ENCODE assay signal across 1 cellular context in the genomic region with DNA sequence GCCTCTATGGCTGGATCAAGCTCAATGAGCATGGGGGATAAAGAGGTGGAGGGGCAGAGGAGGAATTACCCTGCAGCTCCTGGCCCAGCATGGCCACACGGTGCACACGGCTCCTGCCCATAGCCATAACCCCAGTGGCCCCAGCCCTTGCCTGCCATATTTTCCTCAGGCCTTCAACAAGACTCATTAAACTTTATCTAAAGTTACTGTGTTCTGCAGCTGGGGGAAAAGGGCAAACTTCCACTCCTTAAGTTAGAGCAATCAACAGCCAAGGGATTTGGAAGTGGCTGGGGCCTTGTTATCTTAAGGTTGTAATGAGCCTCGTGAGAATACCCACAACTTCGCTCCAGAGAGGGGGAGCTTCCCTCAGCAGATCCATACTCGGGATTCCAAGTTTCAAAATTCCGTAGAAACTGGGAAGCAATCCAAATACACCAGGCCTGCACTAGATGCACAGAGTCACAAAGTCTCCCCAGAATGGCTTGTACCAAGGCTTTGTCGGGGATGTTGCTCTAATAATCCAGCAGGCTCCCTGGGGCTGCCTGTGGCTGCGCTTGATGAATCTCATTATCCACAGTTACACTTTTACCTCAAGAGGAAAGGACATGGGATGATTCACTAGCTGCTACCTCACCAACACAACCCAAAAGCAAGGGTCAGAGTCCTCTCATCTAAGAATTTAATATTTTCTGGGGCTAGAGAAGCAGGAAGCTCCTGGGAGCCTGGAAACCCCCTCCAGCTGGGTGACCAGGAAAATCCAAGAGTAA.
TF ChIP-seq lines count a peak whose summit lies in the region.

No MANE protein-coding gene starts in this region.

TF ChIP-seq in WTC11, 78 proteins besides CTCF, POLR2A, EP300 and RAD21:
- TF ChIP-seq, protein P1, sequence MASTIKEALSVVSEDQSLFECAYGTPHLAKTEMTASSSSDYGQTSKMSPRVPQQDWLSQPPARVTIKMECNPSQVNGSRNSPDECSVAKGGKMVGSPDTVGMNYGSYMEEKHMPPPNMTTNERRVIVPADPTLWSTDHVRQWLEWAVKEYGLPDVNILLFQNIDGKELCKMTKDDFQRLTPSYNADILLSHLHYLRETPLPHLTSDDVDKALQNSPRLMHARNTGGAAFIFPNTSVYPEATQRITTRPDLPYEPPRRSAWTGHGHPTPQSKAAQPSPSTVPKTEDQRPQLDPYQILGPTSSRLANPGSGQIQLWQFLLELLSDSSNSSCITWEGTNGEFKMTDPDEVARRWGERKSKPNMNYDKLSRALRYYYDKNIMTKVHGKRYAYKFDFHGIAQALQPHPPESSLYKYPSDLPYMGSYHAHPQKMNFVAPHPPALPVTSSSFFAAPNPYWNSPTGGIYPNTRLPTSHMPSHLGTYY (CRISPR knock-in tag; IDR thresholded peaks at IDR 0.05): no peak
- TF ChIP-seq, protein P2, sequence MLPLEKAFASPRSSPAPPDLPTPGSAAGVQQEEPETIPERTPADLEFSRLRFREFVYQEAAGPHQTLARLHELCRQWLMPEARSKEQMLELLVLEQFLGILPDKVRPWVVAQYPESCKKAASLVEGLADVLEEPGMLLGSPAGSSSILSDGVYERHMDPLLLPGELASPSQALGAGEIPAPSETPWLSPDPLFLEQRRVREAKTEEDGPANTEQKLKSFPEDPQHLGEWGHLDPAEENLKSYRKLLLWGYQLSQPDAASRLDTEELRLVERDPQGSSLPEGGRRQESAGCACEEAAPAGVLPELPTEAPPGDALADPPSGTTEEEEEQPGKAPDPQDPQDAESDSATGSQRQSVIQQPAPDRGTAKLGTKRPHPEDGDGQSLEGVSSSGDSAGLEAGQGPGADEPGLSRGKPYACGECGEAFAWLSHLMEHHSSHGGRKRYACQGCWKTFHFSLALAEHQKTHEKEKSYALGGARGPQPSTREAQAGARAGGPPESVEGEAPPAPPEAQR (CRISPR knock-in tag; IDR thresholded peaks at IDR 0.05): no peak
- TF ChIP-seq NFATC4 (CRISPR knock-in tag; IDR thresholded peaks at IDR 0.05): no peak
- no peak for TF ChIP-seq TEAD4 (CRISPR knock-in tag; IDR thresholded peaks at IDR 0.05)
- no peak for TF ChIP-seq TP53 (CRISPR knock-in tag; IDR thresholded peaks at IDR 0.05)
- no peak for TF ChIP-seq TEAD1 (CRISPR knock-in tag; IDR thresholded peaks at IDR 0.05)
- TF ChIP-seq, protein P3, sequence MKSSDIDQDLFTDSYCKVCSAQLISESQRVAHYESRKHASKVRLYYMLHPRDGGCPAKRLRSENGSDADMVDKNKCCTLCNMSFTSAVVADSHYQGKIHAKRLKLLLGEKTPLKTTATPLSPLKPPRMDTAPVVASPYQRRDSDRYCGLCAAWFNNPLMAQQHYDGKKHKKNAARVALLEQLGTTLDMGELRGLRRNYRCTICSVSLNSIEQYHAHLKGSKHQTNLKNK (CRISPR knock-in tag; IDR thresholded peaks at IDR 0.05): no peak
- TF ChIP-seq HMGA2 (CRISPR knock-in tag; IDR thresholded peaks at IDR 0.05): no peak
- no peak for TF ChIP-seq NR2C2 (CRISPR knock-in tag; IDR thresholded peaks at IDR 0.05)
- no peak for TF ChIP-seq ZNF138 (CRISPR knock-in tag; conservative IDR thresholded peaks at IDR 0.05)
- TF ChIP-seq ZNF219 (CRISPR knock-in tag; IDR thresholded peaks at IDR 0.05; ENCODE audit: borderline replicate concordance): no peak
- TF ChIP-seq KAT7 (CRISPR knock-in tag; IDR thresholded peaks at IDR 0.05; ENCODE audit: borderline replicate concordance): no peak
- TF ChIP-seq ZNF423 (CRISPR knock-in tag; IDR thresholded peaks at IDR 0.05): no peak
- TF ChIP-seq RELA (CRISPR knock-in tag; IDR thresholded peaks at IDR 0.05; ENCODE audit: borderline replicate concordance): no peak
- TF ChIP-seq, protein P4, sequence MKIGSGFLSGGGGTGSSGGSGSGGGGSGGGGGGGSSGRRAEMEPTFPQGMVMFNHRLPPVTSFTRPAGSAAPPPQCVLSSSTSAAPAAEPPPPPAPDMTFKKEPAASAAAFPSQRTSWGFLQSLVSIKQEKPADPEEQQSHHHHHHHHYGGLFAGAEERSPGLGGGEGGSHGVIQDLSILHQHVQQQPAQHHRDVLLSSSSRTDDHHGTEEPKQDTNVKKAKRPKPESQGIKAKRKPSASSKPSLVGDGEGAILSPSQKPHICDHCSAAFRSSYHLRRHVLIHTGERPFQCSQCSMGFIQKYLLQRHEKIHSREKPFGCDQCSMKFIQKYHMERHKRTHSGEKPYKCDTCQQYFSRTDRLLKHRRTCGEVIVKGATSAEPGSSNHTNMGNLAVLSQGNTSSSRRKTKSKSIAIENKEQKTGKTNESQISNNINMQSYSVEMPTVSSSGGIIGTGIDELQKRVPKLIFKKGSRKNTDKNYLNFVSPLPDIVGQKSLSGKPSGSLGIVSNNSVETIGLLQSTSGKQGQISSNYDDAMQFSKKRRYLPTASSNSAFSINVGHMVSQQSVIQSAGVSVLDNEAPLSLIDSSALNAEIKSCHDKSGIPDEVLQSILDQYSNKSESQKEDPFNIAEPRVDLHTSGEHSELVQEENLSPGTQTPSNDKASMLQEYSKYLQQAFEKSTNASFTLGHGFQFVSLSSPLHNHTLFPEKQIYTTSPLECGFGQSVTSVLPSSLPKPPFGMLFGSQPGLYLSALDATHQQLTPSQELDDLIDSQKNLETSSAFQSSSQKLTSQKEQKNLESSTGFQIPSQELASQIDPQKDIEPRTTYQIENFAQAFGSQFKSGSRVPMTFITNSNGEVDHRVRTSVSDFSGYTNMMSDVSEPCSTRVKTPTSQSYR (CRISPR knock-in tag; IDR thresholded peaks at IDR 0.05): no peak
- TF ChIP-seq SP1 (CRISPR knock-in tag; conservative IDR thresholded peaks at IDR 0.05): no peak
- TF ChIP-seq IRF2 (CRISPR knock-in tag; IDR thresholded peaks at IDR 0.05; ENCODE audit: borderline replicate concordance, low read depth): no peak
- TF ChIP-seq GABPB1 (CRISPR knock-in tag; IDR thresholded peaks at IDR 0.05): no peak
